1 cellular context compared by ENCODE assay signal in genomic region chr5:151683444-151683843, GRCh38.
TF ChIP-seq lines count a peak whose summit lies in the region.

No MANE protein-coding gene starts in this region.

TF ChIP-seq in K562, 482 proteins besides CTCF, POLR2A, EP300 and RAD21 (continued from another document):
- TF ChIP-seq, protein P1, sequence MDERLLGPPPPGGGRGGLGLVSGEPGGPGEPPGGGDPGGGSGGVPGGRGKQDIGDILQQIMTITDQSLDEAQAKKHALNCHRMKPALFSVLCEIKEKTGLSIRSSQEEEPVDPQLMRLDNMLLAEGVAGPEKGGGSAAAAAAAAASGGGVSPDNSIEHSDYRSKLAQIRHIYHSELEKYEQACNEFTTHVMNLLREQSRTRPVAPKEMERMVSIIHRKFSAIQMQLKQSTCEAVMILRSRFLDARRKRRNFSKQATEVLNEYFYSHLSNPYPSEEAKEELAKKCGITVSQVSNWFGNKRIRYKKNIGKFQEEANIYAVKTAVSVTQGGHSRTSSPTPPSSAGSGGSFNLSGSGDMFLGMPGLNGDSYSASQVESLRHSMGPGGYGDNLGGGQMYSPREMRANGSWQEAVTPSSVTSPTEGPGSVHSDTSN (CRISPR knock-in tag; IDR thresholded peaks at IDR 0.05; ENCODE audit: low read depth) = no peak
- TF ChIP-seq, protein P1 (tag; conservative IDR thresholded peaks at IDR 0.05; ENCODE audit: low read depth) = 0 out of 2 replicates have a peak, but pooled peaks have one; percentile 5
- TF ChIP-seq, protein P2, sequence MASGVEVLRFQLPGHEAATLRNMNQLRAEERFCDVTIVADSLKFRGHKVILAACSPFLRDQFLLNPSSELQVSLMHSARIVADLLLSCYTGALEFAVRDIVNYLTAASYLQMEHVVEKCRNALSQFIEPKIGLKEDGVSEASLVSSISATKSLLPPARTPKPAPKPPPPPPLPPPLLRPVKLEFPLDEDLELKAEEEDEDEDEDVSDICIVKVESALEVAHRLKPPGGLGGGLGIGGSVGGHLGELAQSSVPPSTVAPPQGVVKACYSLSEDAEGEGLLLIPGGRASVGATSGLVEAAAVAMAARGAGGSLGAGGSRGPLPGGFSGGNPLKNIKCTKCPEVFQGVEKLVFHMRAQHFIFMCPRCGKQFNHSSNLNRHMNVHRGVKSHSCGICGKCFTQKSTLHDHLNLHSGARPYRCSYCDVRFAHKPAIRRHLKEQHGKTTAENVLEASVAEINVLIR (CRISPR knock-in tag; IDR thresholded peaks at IDR 0.05) = no peak
